Comparison of ENCODE assay signal across 1 cellular context in the genomic region with DNA sequence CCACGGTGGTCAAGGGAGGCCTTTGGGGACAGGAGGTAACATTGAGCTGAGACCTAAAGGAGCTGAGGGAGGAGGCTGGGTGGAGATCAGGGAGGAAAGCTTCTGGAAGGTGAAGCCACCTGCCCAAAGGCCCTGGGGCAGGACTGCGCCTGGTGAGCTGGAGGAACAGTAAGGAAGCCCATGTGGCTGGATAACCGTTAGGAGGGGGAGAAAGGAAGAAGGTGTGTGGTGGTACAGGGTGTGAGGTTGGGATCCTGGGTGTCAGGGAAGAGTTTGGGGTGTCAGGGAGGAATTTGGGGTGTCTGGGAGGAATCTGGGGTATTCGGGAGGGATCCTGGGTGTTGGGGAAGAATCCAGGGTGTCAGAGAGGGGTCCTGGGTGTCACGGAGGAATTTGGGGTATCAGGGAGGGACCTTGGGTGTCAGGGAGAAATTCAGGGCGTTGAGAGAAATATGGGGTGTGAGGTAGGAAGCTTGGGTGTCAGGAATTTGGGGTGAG.
TF ChIP-seq lines count a peak whose summit lies in the region.

No MANE protein-coding gene starts in this region.

TF ChIP-seq in GM12878, 131 proteins besides CTCF, POLR2A, EP300 and RAD21 (continues in another document):
- TF ChIP-seq SMARCA5 (IDR thresholded peaks at IDR 0.05) (peak; percentile 60; the same call in 1 of the 2 replicates), BRCA1 (IDR thresholded peaks at IDR 0.05; ENCODE audit: low read depth, low read length) (no peak), JUND (IDR thresholded peaks at IDR 0.05; ENCODE audit: low read depth, low read length) (no peak), MTA2 (IDR thresholded peaks at IDR 0.05; ENCODE audit: low read depth) (no peak), RELA (IDR thresholded peaks at IDR 0.05; ENCODE audit: borderline replicate concordance, partially characterized antibody) (no peak), EED (IDR thresholded peaks at IDR 0.05; ENCODE audit: low read depth) (no peak), ZNF592 (IDR thresholded peaks at IDR 0.05) (no peak), HDGF (IDR thresholded peaks at IDR 0.05) (peak; percentile 88), ZNF24 (IDR thresholded peaks at IDR 0.05) (no peak), SUPT20H (IDR thresholded peaks at IDR 0.05; ENCODE audit: borderline replicate concordance, control insufficient read depth, low read depth, low read length) (no peak), STAT3 (IDR thresholded peaks at IDR 0.05; ENCODE audit: low read depth, low read length) (no peak), CHD1 (IDR thresholded peaks at IDR 0.05; ENCODE audit: low read depth, low read length) (peak; percentile 6; the same call in 1 of the 2 replicates), DPF2 (IDR thresholded peaks at IDR 0.05) (no peak), BHLHE40 (IDR thresholded peaks at IDR 0.05; ENCODE audit: borderline replicate concordance in 1 of 2, low read depth in 2 of 2, low read length in 1 of 2) (no peak), WRNIP1 (IDR thresholded peaks at IDR 0.05; ENCODE audit: borderline replicate concordance, low read depth, low read length) (no peak), RFX5 (IDR thresholded peaks at IDR 0.05; ENCODE audit: low read depth, low read length) (no peak), SMAD1 (IDR thresholded peaks at IDR 0.05; ENCODE audit: low read depth, partially characterized antibody) (peak; percentile 32), STAT1 (conservative IDR thresholded peaks at IDR 0.05) (no peak), MEF2A (IDR thresholded peaks at IDR 0.05; ENCODE audit: insufficient read depth, low read depth, low read length) (no peak), IKZF2 (IDR thresholded peaks at IDR 0.05) (peak; percentile 8 to 29; a peak in 2 of 4 replicates), KDM1A (IDR thresholded peaks at IDR 0.05; ENCODE audit: borderline replicate concordance) (no peak), TARDBP (IDR thresholded peaks at IDR 0.05; ENCODE audit: borderline replicate concordance) (no peak), SIX5 (IDR thresholded peaks at IDR 0.05; ENCODE audit: low read depth, low read length, severe bottlenecking) (no peak), IRF4 (IDR thresholded peaks at IDR 0.05; ENCODE audit: low read depth, low read length) (no peak), ZNF622 (IDR thresholded peaks at IDR 0.05) (no peak), PML (IDR thresholded peaks at IDR 0.05; ENCODE audit: low read length) (no peak), CBX3 (IDR thresholded peaks at IDR 0.05; ENCODE audit: borderline replicate concordance, low read depth) (no peak), NFIC (IDR thresholded peaks at IDR 0.05; ENCODE audit: low read depth, low read length) (no peak), GABPA (IDR thresholded peaks at IDR 0.05; ENCODE audit: low read depth) (no peak), NFXL1 (IDR thresholded peaks at IDR 0.05; ENCODE audit: borderline replicate concordance) (no peak), BMI1 (IDR thresholded peaks at IDR 0.05; ENCODE audit: borderline replicate concordance) (no peak), NR2C2 (IDR thresholded peaks at IDR 0.05; ENCODE audit: borderline replicate concordance, control insufficient read depth, insufficient read length, low read depth) (no peak), NBN (IDR thresholded peaks at IDR 0.05) (0 out of 2 replicates have a peak, but pooled peaks have one; percentile 16), CUX1 (IDR thresholded peaks at IDR 0.05; ENCODE audit: insufficient replicate concordance, low read depth, low read length) (no peak), POU2F2 (IDR thresholded peaks at IDR 0.05; ENCODE audit: borderline replicate concordance, low read depth, low read length) (no peak), TCF12 (IDR thresholded peaks at IDR 0.05; ENCODE audit: low read depth, low read length) (no peak), IKZF1 (conservative IDR thresholded peaks at IDR 0.05) (no peak)
- TF ChIP-seq, protein P1, sequence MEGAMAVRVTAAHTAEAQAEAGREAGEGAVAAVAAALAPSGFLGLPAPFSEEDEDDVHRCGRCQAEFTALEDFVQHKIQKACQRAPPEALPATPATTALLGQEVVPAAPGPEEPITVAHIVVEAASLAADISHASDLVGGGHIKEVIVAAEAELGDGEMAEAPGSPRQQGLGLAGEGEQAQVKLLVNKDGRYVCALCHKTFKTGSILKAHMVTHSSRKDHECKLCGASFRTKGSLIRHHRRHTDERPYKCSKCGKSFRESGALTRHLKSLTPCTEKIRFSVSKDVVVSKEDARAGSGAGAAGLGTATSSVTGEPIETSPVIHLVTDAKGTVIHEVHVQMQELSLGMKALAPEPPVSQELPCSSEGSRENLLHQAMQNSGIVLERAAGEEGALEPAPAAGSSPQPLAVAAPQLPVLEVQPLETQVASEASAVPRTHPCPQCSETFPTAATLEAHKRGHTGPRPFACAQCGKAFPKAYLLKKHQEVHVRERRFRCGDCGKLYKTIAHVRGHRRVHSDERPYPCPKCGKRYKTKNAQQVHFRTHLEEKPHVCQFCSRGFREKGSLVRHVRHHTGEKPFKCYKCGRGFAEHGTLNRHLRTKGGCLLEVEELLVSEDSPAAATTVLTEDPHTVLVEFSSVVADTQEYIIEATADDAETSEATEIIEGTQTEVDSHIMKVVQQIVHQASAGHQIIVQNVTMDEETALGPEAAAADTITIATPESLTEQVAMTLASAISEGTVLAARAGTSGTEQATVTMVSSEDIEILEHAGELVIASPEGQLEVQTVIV (IDR thresholded peaks at IDR 0.05; ENCODE audit: borderline replicate concordance, partially characterized antibody): peak; percentile 30
- TF ChIP-seq, protein P2, sequence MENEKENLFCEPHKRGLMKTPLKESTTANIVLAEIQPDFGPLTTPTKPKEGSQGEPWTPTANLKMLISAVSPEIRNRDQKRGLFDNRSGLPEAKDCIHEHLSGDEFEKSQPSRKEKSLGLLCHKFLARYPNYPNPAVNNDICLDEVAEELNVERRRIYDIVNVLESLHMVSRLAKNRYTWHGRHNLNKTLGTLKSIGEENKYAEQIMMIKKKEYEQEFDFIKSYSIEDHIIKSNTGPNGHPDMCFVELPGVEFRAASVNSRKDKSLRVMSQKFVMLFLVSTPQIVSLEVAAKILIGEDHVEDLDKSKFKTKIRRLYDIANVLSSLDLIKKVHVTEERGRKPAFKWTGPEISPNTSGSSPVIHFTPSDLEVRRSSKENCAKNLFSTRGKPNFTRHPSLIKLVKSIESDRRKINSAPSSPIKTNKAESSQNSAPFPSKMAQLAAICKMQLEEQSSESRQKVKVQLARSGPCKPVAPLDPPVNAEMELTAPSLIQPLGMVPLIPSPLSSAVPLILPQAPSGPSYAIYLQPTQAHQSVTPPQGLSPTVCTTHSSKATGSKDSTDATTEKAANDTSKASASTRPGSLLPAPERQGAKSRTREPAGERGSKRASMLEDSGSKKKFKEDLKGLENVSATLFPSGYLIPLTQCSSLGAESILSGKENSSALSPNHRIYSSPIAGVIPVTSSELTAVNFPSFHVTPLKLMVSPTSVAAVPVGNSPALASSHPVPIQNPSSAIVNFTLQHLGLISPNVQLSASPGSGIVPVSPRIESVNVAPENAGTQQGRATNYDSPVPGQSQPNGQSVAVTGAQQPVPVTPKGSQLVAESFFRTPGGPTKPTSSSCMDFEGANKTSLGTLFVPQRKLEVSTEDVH (IDR thresholded peaks at IDR 0.05; ENCODE audit: low read depth, partially characterized antibody): no peak
- TF ChIP-seq, protein P3, sequence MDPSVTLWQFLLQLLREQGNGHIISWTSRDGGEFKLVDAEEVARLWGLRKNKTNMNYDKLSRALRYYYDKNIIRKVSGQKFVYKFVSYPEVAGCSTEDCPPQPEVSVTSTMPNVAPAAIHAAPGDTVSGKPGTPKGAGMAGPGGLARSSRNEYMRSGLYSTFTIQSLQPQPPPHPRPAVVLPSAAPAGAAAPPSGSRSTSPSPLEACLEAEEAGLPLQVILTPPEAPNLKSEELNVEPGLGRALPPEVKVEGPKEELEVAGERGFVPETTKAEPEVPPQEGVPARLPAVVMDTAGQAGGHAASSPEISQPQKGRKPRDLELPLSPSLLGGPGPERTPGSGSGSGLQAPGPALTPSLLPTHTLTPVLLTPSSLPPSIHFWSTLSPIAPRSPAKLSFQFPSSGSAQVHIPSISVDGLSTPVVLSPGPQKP (IDR thresholded peaks at IDR 0.05; ENCODE audit: low read depth, low read length): no peak
- TF ChIP-seq, protein P4, sequence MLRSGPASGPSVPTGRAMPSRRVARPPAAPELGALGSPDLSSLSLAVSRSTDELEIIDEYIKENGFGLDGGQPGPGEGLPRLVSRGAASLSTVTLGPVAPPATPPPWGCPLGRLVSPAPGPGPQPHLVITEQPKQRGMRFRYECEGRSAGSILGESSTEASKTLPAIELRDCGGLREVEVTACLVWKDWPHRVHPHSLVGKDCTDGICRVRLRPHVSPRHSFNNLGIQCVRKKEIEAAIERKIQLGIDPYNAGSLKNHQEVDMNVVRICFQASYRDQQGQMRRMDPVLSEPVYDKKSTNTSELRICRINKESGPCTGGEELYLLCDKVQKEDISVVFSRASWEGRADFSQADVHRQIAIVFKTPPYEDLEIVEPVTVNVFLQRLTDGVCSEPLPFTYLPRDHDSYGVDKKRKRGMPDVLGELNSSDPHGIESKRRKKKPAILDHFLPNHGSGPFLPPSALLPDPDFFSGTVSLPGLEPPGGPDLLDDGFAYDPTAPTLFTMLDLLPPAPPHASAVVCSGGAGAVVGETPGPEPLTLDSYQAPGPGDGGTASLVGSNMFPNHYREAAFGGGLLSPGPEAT (IDR thresholded peaks at IDR 0.05; ENCODE audit: low read depth): 0 out of 2 replicates have a peak, but pooled peaks have one; percentile 12
- TF ChIP-seq, protein P5, sequence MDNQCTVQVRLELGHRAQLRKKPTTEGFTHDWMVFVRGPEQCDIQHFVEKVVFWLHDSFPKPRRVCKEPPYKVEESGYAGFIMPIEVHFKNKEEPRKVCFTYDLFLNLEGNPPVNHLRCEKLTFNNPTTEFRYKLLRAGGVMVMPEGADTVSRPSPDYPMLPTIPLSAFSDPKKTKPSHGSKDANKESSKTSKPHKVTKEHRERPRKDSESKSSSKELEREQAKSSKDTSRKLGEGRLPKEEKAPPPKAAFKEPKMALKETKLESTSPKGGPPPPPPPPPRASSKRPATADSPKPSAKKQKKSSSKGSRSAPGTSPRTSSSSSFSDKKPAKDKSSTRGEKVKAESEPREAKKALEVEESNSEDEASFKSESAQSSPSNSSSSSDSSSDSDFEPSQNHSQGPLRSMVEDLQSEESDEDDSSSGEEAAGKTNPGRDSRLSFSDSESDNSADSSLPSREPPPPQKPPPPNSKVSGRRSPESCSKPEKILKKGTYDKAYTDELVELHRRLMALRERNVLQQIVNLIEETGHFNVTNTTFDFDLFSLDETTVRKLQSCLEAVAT (IDR thresholded peaks at IDR 0.05): peak; percentile 61; the same call in 1 of the 2 replicates
